9 cellular contexts compared by ENCODE assay signal in the genomic region with DNA sequence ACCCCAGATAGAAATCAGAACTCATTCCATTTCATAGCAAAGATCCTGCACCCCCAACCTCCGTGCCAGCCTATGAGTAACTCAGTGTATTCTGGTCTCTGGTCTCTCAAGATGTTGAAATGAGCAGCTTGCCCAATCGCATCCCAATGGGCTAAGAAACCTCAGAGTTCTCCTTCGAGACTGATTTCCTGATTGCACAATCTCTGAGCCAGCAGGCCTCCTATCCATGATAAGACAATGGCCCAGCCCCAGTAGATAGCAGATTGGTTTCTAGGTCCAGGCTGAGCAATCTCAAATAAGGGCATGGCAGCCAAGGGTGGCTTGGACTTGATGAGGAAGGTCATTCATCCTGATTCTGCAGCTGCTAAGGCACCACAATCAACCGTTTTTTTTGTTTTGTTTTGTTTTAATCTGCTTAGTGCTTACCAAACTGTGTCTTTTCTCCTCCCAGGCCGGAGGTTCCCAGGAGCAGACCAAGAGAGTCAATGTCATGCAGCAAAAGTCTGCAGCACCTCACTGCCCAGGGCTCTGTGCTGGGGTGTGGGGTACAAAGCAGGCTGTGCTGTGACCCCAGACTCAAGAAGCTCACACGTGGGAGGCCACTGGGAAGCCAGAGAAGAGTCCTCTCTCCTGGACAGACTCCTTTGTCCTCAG.
DNase-seq lines count a peak whose midpoint lies in the region; ATAC-seq and TF ChIP-seq lines count a peak whose summit lies in the region.
"Had no signal": no experiment of that assay in that cellular context is flagged by ENCODE, and none has a peak within 500 bp of the region (broad histone marks: within the 10 kb centered on the region; RNA-seq: fewer than 3 reads in every experiment).

No MANE protein-coding gene starts in this region.

- TF ChIP-seq EP300 in gastroesophageal sphincter (IDR thresholded peaks at IDR 0.05) (no peak), sigmoid colon (IDR thresholded peaks at IDR 0.05) (no peak)

- H3K36me3 ChIP-seq in gastroesophageal sphincter (no peaks in the 10 kb centered on the region), sigmoid colon (no peaks in the 10 kb centered on the region)
- no peaks in the 10 kb centered on the region for H3K36me3 ChIP-seq in CD8-positive, alpha-beta T cell (ENCODE audit: insufficient read depth, low read length)

- H3K27ac ChIP-seq in gastroesophageal sphincter (no peak overlapping the region), sigmoid colon (no peak overlapping the region)
- no peak overlapping the region for H3K27ac ChIP-seq in CD8-positive, alpha-beta T cell (ENCODE audit: low read depth, low read length)
- H3K27ac ChIP-seq in CD4-positive, alpha-beta T cell (ENCODE audit: low read depth, low read length): no peak overlapping the region

- DNase-seq in GM04503 (ENCODE audit: low read depth) (peak; percentile 86), T1000 (lab: John Stamatoyannopoulos, UW) (peak; percentile 33), sigmoid colon (peak; percentile 84), NCI-H1092 (lab: John Stamatoyannopoulos, UW) (no peak)
- no peak for DNase-seq in CD8-positive, alpha-beta T cell
- no peak for DNase-seq in CD4-positive, alpha-beta T cell
- DNase-seq: cortex of kidney had no signal

- no peak overlapping the region for H3K4me3 Mint-ChIP-seq in CD8-positive, alpha-beta T cell
- H3K4me3 Mint-ChIP-seq in CD4-positive, alpha-beta T cell: no peak overlapping the region

- H3K27me3 ChIP-seq in gastroesophageal sphincter (no peaks in the 10 kb centered on the region), sigmoid colon (no peaks in the 10 kb centered on the region)
- H3K27me3 ChIP-seq in CD8-positive, alpha-beta T cell (ENCODE audit: insufficient read depth, low read length): no peaks in the 10 kb centered on the region
- H3K27me3 ChIP-seq in CD4-positive, alpha-beta T cell (ENCODE audit: control insufficient read depth, insufficient read depth, low read length): no peaks in the 10 kb centered on the region

- intact Hi-C loops in sigmoid colon (cut with DNase I): no loop called here
- intact Hi-C loops in CD8-positive, alpha-beta T cell (cut with DNase I, micrococcal nuclease): no loop called here
- intact Hi-C loops in CD4-positive, alpha-beta T cell (cut with DNase I, micrococcal nuclease): no loop called here

- H3K27me3 Mint-ChIP-seq in CD8-positive, alpha-beta T cell (ENCODE audit: low read depth): peaks cover 3% of the 10 kb centered on the region
- H3K27me3 Mint-ChIP-seq in CD4-positive, alpha-beta T cell: peaks cover 8% of the 10 kb centered on the region

- no peaks in the 10 kb centered on the region for H3K36me3 Mint-ChIP-seq in CD8-positive, alpha-beta T cell
- H3K36me3 Mint-ChIP-seq in CD4-positive, alpha-beta T cell (ENCODE audit: low read depth): no peaks in the 10 kb centered on the region

- ATAC-seq in gastroesophageal sphincter: peak; percentile 88
- ATAC-seq in CD8-positive, alpha-beta T cell: no peak
- no peak for ATAC-seq in GM21786 (IDR thresholded peaks at IDR 0.05; ENCODE audit: unreplicated experiment)
- no peak for ATAC-seq in CD4-positive, alpha-beta T cell (ENCODE audit: poor library complexity)

- no peaks in the 10 kb centered on the region for H3K4me1 Mint-ChIP-seq in CD8-positive, alpha-beta T cell (ENCODE audit: low read depth)
- H3K4me1 Mint-ChIP-seq in CD4-positive, alpha-beta T cell (ENCODE audit: low read depth): no peaks in the 10 kb centered on the region

- peaks cover 0 to 10% (median 7%) of the 10 kb centered on the region in 3 donors for H3K4me1 ChIP-seq in gastroesophageal sphincter
- peaks cover 0 to 12% (median 8%) of the 10 kb centered on the region in 4 donors for H3K4me1 ChIP-seq in sigmoid colon
- no peaks in the 10 kb centered on the region for H3K4me1 ChIP-seq in CD8-positive, alpha-beta T cell (ENCODE audit: insufficient read depth, low read length)

- TF ChIP-seq CTCF in gastroesophageal sphincter (IDR thresholded peaks at IDR 0.05) (no peak), sigmoid colon (IDR thresholded peaks at IDR 0.05) (no peak)
- TF ChIP-seq CTCF in CD8-positive, alpha-beta T cell (IDR thresholded peaks at IDR 0.05): no peak
- no peak for TF ChIP-seq CTCF in CD4-positive, alpha-beta T cell (IDR thresholded peaks at IDR 0.05)

- peaks cover 14% of the 10 kb centered on the region for H3K9me3 Mint-ChIP-seq in CD8-positive, alpha-beta T cell
- peaks cover 5% of the 10 kb centered on the region for H3K9me3 Mint-ChIP-seq in CD4-positive, alpha-beta T cell

- POLR2A ChIA-PET in CD8-positive, alpha-beta T cell (lab: Charles Lee): no interaction called here
- POLR2A ChIA-PET in CD4-positive, alpha-beta T cell (lab: Charles Lee): no interaction called here

- CTCF ChIA-PET in CD8-positive, alpha-beta T cell (lab: Charles Lee): interaction anchor here (1.6 kb wide), 1 partner anchor 10 kb away, joined by 4 read pairs; no protein-coding TSS in a partner anchor
- CTCF ChIA-PET in CD4-positive, alpha-beta T cell (lab: Charles Lee): no interaction called here

- H3K4me3 ChIP-seq in gastroesophageal sphincter (no peak overlapping the region), sigmoid colon (no peak overlapping the region)
- no peak overlapping the region for H3K4me3 ChIP-seq in CD8-positive, alpha-beta T cell (ENCODE audit: low read depth, low read length)

- 71 to 85% methylated on average over 3 to 4 of the region's 6 CpGs for WGBS in gastroesophageal sphincter (ENCODE audit: low coverage in 1 of 2), 2 donors
- 48 to 55% methylated on average over 6 of the region's 6 CpGs for WGBS in sigmoid colon, 2 donors

- TF ChIP-seq POLR2A in gastroesophageal sphincter (IDR thresholded peaks at IDR 0.05) (no peak), sigmoid colon (IDR thresholded peaks at IDR 0.05) (no peak)

- H3K9me3 ChIP-seq in gastroesophageal sphincter (peaks cover 0 to 29% (median 0%) of the 10 kb centered on the region in 3 donors), sigmoid colon (peaks cover 0 to 6% (median 3%) of the 10 kb centered on the region in 4 donors)
- H3K9me3 ChIP-seq in CD8-positive, alpha-beta T cell (ENCODE audit: low read length): no peaks in the 10 kb centered on the region
- H3K9me3 ChIP-seq in CD4-positive, alpha-beta T cell (ENCODE audit: control insufficient read depth, low read length): peaks cover 18% of the 10 kb centered on the region

- no peak overlapping the region for H3K27ac Mint-ChIP-seq in CD8-positive, alpha-beta T cell
- no peak overlapping the region for H3K27ac Mint-ChIP-seq in CD4-positive, alpha-beta T cell

Comparison
In these comparisons a context has a peak if more than half of its experiments do, and no peak if none do; other contexts are left out.
1. DNase-seq: peak in GM04503 (single experiment), T1000 (single experiment) and sigmoid colon (single experiment); none in NCI-H1092 (single experiment), CD8-positive, alpha-beta T cell (0 of 7) and CD4-positive, alpha-beta T cell (0 of 10).